Comparison of ENCODE assay signal across 8 cellular contexts in genomic region chr9:4489919-4490704, GRCh38. TPM values are rescaled to one million over a fixed set of nuclear protein-coding genes. Genes with fewer than 3 reads are reported as not detected.
DNase-seq lines count a peak whose midpoint lies in the region; ATAC-seq and TF ChIP-seq lines count a peak whose summit lies in the region.

Gene SLC1A1, plus strand, starts transcription at chr9:4490468. Its CDS starts 212 bp downstream, at chr9:4490680.

- peak within 1 kb of the TSS; percentile 76 for H3K4me3 ChIP-seq in BJ (ENCODE audit: low read depth, low read length)
- peak within 1 kb of the TSS; percentile 54 for H3K4me3 ChIP-seq in ovary

- no peaks in the 10 kb centered on the region for H3K9me3 ChIP-seq in ovary

- peak; percentile 66 for ATAC-seq in GM18861 (IDR thresholded peaks at IDR 0.05; ENCODE audit: unreplicated experiment)
- peak; percentile 51 for ATAC-seq in HG02981 (IDR thresholded peaks at IDR 0.05; ENCODE audit: unreplicated experiment)

- no peak for TF ChIP-seq EP300 in ovary (IDR thresholded peaks at IDR 0.05)

- no peak for TF ChIP-seq POLR2A in ovary (IDR thresholded peaks at IDR 0.05)

- POLR2A ChIA-PET in BJ (lab: Charles Lee) = no interaction called here

- H3K36me3 ChIP-seq in BJ (ENCODE audit: control insufficient read depth, insufficient read depth, low read length) = no peaks in the 10 kb centered on the region
- H3K36me3 ChIP-seq in ovary = no peaks in the 10 kb centered on the region

- DNase-seq in BJ (ENCODE audit: low read depth) = no peak
- peak; percentile 35 for DNase-seq in NCI-H226
- peak; percentile 33 for DNase-seq in activated naive CD4-positive, alpha-beta T cell treated with anti-CD3 and anti-CD28 coated beads, Interleukin-2, amount 50 U/mL, for 16 hours
- peak; percentile 12 to 91 (median 75) for DNase-seq in head of caudate nucleus
- DNase-seq in ovary = peak in 4 of 5 donors; percentile 10 to 49 (median 23)
- DNase-seq in NK-92 treated with Interleukin-12 subunit alpha and Interleukin-12 subunit beta, amount 100 ng/mL, for 24 hours (lab: John Stamatoyannopoulos, UW) = no peak

- 0 to 1% (median 1%) methylated on average over 54 to 72 of the region's 72 CpGs for WGBS in ovary, 3 donors

- H3K4me1 ChIP-seq in ovary (ENCODE audit: insufficient read depth) = peaks cover 2% of the 10 kb centered on the region

- no peak for TF ChIP-seq CTCF in BJ (IDR thresholded peaks at IDR 0.05; ENCODE audit: insufficient read depth, low read depth, low read length)
- TF ChIP-seq CTCF in ovary (IDR thresholded peaks at IDR 0.05) = no peak

- no peaks in the 10 kb centered on the region; the same call in none of the 2 replicates for H3K27me3 ChIP-seq in BJ (ENCODE audit: control insufficient read depth, insufficient read depth, low read length)
- no peaks in the 10 kb centered on the region for H3K27me3 ChIP-seq in ovary

- intact Hi-C loops in head of caudate nucleus (cut with DNase I) = loop anchor here (10.0 kb wide), 1 partner anchor 85 kb away; no protein-coding TSS in a partner anchor
- intact Hi-C loops in ovary (cut with DNase I) = no loop called here

- H3K27ac ChIP-seq in ovary = no peak within 1 kb of the TSS

- CTCF ChIA-PET in BJ (lab: Yijun Ruan, JAX) = interaction anchor here (0.6 to 2.3 kb wide), 4 partner anchors 108 to 602 kb away, joined by 3 to 9 read pairs (median 6); partner anchors contain the start of gene PLPP6

RNA-seq across cellular contexts. Expression of gene SLC1A1, which starts in this region (rescaled TPM):
- 6.4 and 8.8 TPM in 2 replicates for polyA plus RNA-seq in BJ (2011; rRNA removed)
- polyA minus RNA-seq in BJ (2011; rRNA and poly(A)+ RNA removed) = 5.0 and 7.5 TPM in 2 replicates
- 1 to 10 TPM in 5 of 7 donors, under 1 TPM in 2; 0.76 to 1.7 (median 1.4) TPM for total RNA-seq in ovary
- 1 to 10 TPM; 1.7 to 3.1 TPM for polyA plus RNA-seq in ovary

Comparison
In these comparisons a context has a peak if more than half of its experiments do, and no peak if none do; other contexts are left out.
1. DNase-seq: peak in NCI-H226 (single experiment), activated naive CD4-positive, alpha-beta T cell treated with anti-CD3 and anti-CD28 coated beads, Interleukin-2, amount 50 U/mL, for 16 hours (single experiment), head of caudate nucleus (42 of 42) and ovary (4 of 5); none in BJ (single experiment) and NK-92 treated with Interleukin-12 subunit alpha and Interleukin-12 subunit beta, amount 100 ng/mL, for 24 hours (single experiment).